In genomic region chr7:141785711-141786552, GRCh38 we compare ENCODE assay signal across 9 cellular contexts. TPM values are rescaled to one million over a fixed set of nuclear protein-coding genes. Genes with fewer than 3 reads are reported as not detected.
DNase-seq lines count a peak whose midpoint lies in the region; ATAC-seq and TF ChIP-seq lines count a peak whose summit lies in the region.
"Had no signal": no experiment of that assay in that cellular context is flagged by ENCODE, and none has a peak within 500 bp of the region (broad histone marks: within the 10 kb centered on the region; RNA-seq: fewer than 3 reads in every experiment).

No MANE protein-coding gene starts in this region.

- H3K4me1 ChIP-seq in psoas muscle = no peaks in the 10 kb centered on the region

- no peaks in the 10 kb centered on the region for H3K4me1 Mint-ChIP-seq in activated CD4-positive, alpha-beta T cell treated with anti-CD3 and anti-CD28 coated beads, Interleukin-2, amount 10 ng/mL, durations not matched to agents 24 days and 14 days

- peaks cover 0 to 17% of the 10 kb centered on the region in 2 donors for H3K36me3 ChIP-seq in psoas muscle (ENCODE audit: insufficient read depth in 1 of 2, low read depth in 1 of 2)

- ATAC-seq in GM18511 (IDR thresholded peaks at IDR 0.05; ENCODE audit: unreplicated experiment) = peak; percentile 74
- ATAC-seq in HG03095 (IDR thresholded peaks at IDR 0.05; ENCODE audit: unreplicated experiment) = peak; percentile 69
- peak in 1 of 4 donors; percentile 64 for ATAC-seq in psoas muscle

- no peak overlapping the region for H3K27ac ChIP-seq in psoas muscle

- no peaks in the 10 kb centered on the region for H3K36me3 Mint-ChIP-seq in activated CD4-positive, alpha-beta T cell treated with anti-CD3 and anti-CD28 coated beads, Interleukin-2, amount 10 ng/mL, durations not matched to agents 24 days and 14 days (ENCODE audit: low read depth)

- no peaks in the 10 kb centered on the region for H3K27me3 Mint-ChIP-seq in activated CD4-positive, alpha-beta T cell treated with anti-CD3 and anti-CD28 coated beads, Interleukin-2, amount 10 ng/mL, durations not matched to agents 24 days and 14 days

- peak; percentile 63 for TF ChIP-seq CTCF in psoas muscle (IDR thresholded peaks at IDR 0.05)

- no peak overlapping the region for H3K27ac Mint-ChIP-seq in activated CD4-positive, alpha-beta T cell treated with anti-CD3 and anti-CD28 coated beads, Interleukin-2, amount 10 ng/mL, durations not matched to agents 24 days and 14 days
- H3K27ac Mint-ChIP-seq: T-helper 1 cell treated with Interleukin-12 subunit alpha and Interleukin-12 subunit beta and Interleukin-4 antibody, amounts not matched to agents 30 μg/mL and 1 μg/mL, for 36 hours had no signal

- H3K27me3 ChIP-seq in psoas muscle (ENCODE audit: insufficient read depth in 3 of 3, low read length in 2 of 3) = no peaks in the 10 kb centered on the region

- no peak overlapping the region for H3K4me3 Mint-ChIP-seq in activated CD4-positive, alpha-beta T cell treated with anti-CD3 and anti-CD28 coated beads, Interleukin-2, amount 10 ng/mL, durations not matched to agents 24 days and 14 days
- H3K4me3 Mint-ChIP-seq: T-helper 1 cell treated with Interleukin-12 subunit alpha and Interleukin-12 subunit beta and Interleukin-4 antibody, amounts not matched to agents 30 μg/mL and 1 μg/mL, for 36 hours had no signal

- intact Hi-C loops in activated CD4-positive, alpha-beta T cell treated with anti-CD3 and anti-CD28 coated beads, Interleukin-2, amount 10 ng/mL, durations not matched to agents 24 days and 14 days (cut with micrococcal nuclease) = loop anchor here (1.0 kb wide), 2 partner anchors 31 to 132 kb away; no protein-coding TSS in a partner anchor
- intact Hi-C loops in psoas muscle (cut with DNase I) = loop anchor here in 1 of 2 donors (5.0 kb wide), 1 partner anchor 134 kb away; no protein-coding TSS in a partner anchor

- DNase-seq in CD1c-positive myeloid dendritic cell (ENCODE audit: extremely low spot score) (peak; percentile 46), NCI-H2171 (lab: John Stamatoyannopoulos, UW) (peak; percentile 14), germinal center (ENCODE audit: low spot score) (peak; percentile 42), psoas muscle (no peak), islet precursor cell (no peak)
- DNase-seq in activated CD4-positive, alpha-beta T cell treated with anti-CD3 and anti-CD28 coated beads, Interleukin-2, amount 10 ng/mL, durations not matched to agents 24 days and 14 days = peak; percentile 77

- H3K9me3 Mint-ChIP-seq in activated CD4-positive, alpha-beta T cell treated with anti-CD3 and anti-CD28 coated beads, Interleukin-2, amount 10 ng/mL, durations not matched to agents 24 days and 14 days = no peaks in the 10 kb centered on the region
- H3K9me3 Mint-ChIP-seq: T-helper 1 cell treated with Interleukin-12 subunit alpha and Interleukin-12 subunit beta and Interleukin-4 antibody, amounts not matched to agents 30 μg/mL and 1 μg/mL, for 36 hours had no signal

- no peak overlapping the region for H3K4me3 ChIP-seq in psoas muscle

- WGBS in psoas muscle, 3 donors = 74 to 80% (median 74%) methylated on average over 13 of the region's 13 CpGs

- H3K9me3 ChIP-seq in psoas muscle = no peaks in the 10 kb centered on the region

RNA-seq across cellular contexts. Expression of gene TAS2R5, which starts 4.1 kb away (rescaled TPM):
- total RNA-seq in activated CD4-positive, alpha-beta T cell treated with anti-CD3 and anti-CD28 coated beads, Interleukin-2, amount 10 ng/mL, durations not matched to agents 24 days and 14 days = 0.89 and 1.0 TPM in 2 replicates
- under 1 TPM in 2 of 4 donors, not detected in 2; 0.32 to 0.66 TPM for total RNA-seq in psoas muscle
- polyA plus RNA-seq in psoas muscle = under 1 TPM; 0.06 to 0.40 (median 0.21) TPM

RNA-seq across cellular contexts. Expression of gene TAS2R4, which starts 9.5 kb away (rescaled TPM):
- total RNA-seq in activated CD4-positive, alpha-beta T cell treated with anti-CD3 and anti-CD28 coated beads, Interleukin-2, amount 10 ng/mL, durations not matched to agents 24 days and 14 days = 1.0 TPM in 2 replicates
- under 1 TPM; 0.15 to 0.60 (median 0.29) TPM for total RNA-seq in psoas muscle
- polyA plus RNA-seq in psoas muscle = under 1 TPM; 0.04 to 0.07 (median 0.04) TPM

RNA-seq across cellular contexts. Expression of gene TAS2R3, which starts 22.0 kb away (rescaled TPM):
- 1.2 and 2.2 TPM in 2 replicates for total RNA-seq in activated CD4-positive, alpha-beta T cell treated with anti-CD3 and anti-CD28 coated beads, Interleukin-2, amount 10 ng/mL, durations not matched to agents 24 days and 14 days
- total RNA-seq in psoas muscle = under 1 TPM; 0.20 to 0.26 (median 0.25) TPM
- polyA plus RNA-seq in psoas muscle = under 1 TPM in 1 of 3 donors, not detected in 2; 0.08 TPM

RNA-seq across cellular contexts. Expression of gene SSBP1, which starts 47.8 kb away (rescaled TPM):
- 264 and 266 TPM in 2 replicates for total RNA-seq in activated CD4-positive, alpha-beta T cell treated with anti-CD3 and anti-CD28 coated beads, Interleukin-2, amount 10 ng/mL, durations not matched to agents 24 days and 14 days
- total RNA-seq in psoas muscle = 100 to 1,000 TPM in 1 of 4 donors, 10 to 100 TPM in 3; 61.3 to 112 (median 86.8) TPM
- polyA plus RNA-seq in psoas muscle = 100 to 1,000 TPM; 154 to 272 (median 214) TPM

RNA-seq across cellular contexts. Expression of gene PRSS37, which starts 55.4 kb away (rescaled TPM):
- total RNA-seq in activated CD4-positive, alpha-beta T cell treated with anti-CD3 and anti-CD28 coated beads, Interleukin-2, amount 10 ng/mL, durations not matched to agents 24 days and 14 days = not detected in 2 replicates
- total RNA-seq in psoas muscle = not detected
- polyA plus RNA-seq in psoas muscle = not detected

Comparison
In these comparisons a context has a peak if more than half of its experiments do, and no peak if none do; other contexts are left out.
1. DNase-seq: peak in CD1c-positive myeloid dendritic cell (single experiment), NCI-H2171 (single experiment), activated CD4-positive, alpha-beta T cell treated with anti-CD3 and anti-CD28 coated beads, Interleukin-2, amount 10 ng/mL, durations not matched to agents 24 days and 14 days (single experiment) and germinal center (single experiment); none in psoas muscle (0 of 2) and islet precursor cell (single experiment).